Comparison of ENCODE assay signal across 18 cellular contexts in the genomic region with DNA sequence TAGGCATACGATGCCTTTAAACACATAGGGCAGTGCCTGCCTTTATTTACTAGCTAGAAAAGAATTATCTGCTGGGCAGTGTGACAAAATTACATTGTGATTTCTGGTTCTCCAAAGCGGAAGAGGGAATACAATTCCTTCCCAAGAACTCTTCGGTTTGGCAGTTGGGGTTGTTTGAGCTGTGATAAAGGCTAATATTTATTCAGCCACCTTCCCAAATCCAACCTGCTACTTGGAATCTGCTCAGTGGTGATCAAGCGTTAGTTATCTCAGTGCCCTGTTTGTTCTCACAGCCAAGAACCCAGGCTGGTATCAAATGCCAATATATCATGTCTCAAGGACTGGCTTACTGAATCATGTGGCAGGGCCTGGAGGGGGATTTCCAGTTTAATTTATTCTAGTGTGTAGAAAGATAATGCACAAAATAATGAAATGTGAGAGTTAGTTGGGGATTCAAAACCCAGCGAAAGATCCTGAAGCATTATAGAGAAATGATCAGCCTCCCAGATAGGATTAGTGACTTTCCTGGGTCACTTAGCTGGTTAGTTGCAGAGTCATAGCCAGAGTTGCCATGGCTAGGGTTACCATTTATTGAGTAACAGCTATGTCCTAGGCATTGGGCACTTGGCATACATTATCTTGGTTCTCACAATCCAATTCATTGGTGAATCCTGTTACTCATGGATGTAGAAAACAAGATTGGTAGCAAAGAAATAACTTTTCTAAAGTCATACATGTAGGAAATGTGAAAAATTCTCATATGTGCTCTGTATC.
DNase-seq lines count a peak whose midpoint lies in the region; ATAC-seq, FAIRE-seq and TF ChIP-seq lines count a peak whose summit lies in the region.
"Had no signal": no experiment of that assay in that cellular context is flagged by ENCODE, and none has a peak within 500 bp of the region (broad histone marks: within the 10 kb centered on the region; RNA-seq: fewer than 3 reads in every experiment).

No MANE protein-coding gene starts in this region.

- H3K27ac ChIP-seq in HL-60 (replicated peaks): no peak overlapping the region
- no peak overlapping the region for H3K27ac ChIP-seq in prostate gland
- H3K27ac ChIP-seq: BLaER1 treated with 17β-estradiol and CSF1 and Interleukin-3, amounts not matched to agents 10 nM and 100 nM; Peyer's patch had no signal

- H3K27ac Mint-ChIP-seq in CD14-positive monocyte: peak overlapping the region in 5 of 7 donors; percentile 48 to 91 (median 82)
- H3K27ac Mint-ChIP-seq: CD8-positive, alpha-beta memory T cell; GM23338 had no signal

- H3K27me3 Mint-ChIP-seq in CD14-positive monocyte (ENCODE audit: low read depth in 3 of 3): peaks cover 0 to 2% (median 0%) of the 10 kb centered on the region in 3 donors
- H3K27me3 Mint-ChIP-seq: CD8-positive, alpha-beta memory T cell had no signal

- no peaks in the 10 kb centered on the region for H3K27me3 ChIP-seq in HL-60 (ENCODE audit: insufficient read depth, poor library complexity, severe bottlenecking)
- no peaks in the 10 kb centered on the region for H3K27me3 ChIP-seq in bronchial epithelial cell (ENCODE audit: control insufficient read depth, insufficient read depth, low read length)
- H3K27me3 ChIP-seq in prostate gland (replicated peaks; ENCODE audit: insufficient read depth): no peaks in the 10 kb centered on the region
- H3K27me3 ChIP-seq: BLaER1 treated with 17β-estradiol and CSF1 and Interleukin-3, amounts not matched to agents 10 nM and 100 nM; Peyer's patch had no signal

- no peak overlapping the region for H3K4me3 Mint-ChIP-seq in CD14-positive monocyte
- H3K4me3 Mint-ChIP-seq: CD8-positive, alpha-beta memory T cell; GM23338 had no signal

- intact Hi-C loops in CD14-positive monocyte (cut with micrococcal nuclease): loop anchor here in 1 of 2 donors (5.0 kb wide), 3 partner anchors 41 to 194 kb away; no protein-coding TSS in a partner anchor
- intact Hi-C loops in prostate gland (cut with DNase I): no loop called here

- no peaks in the 10 kb centered on the region for H3K4me1 ChIP-seq in prostate gland (replicated peaks)
- H3K4me1 ChIP-seq: BLaER1 treated with 17β-estradiol and CSF1 and Interleukin-3, amounts not matched to agents 10 nM and 100 nM; Peyer's patch had no signal

- H3K4me3 ChIP-seq in HL-60 (replicated peaks; ENCODE audit: insufficient read depth, low read length): no peak overlapping the region
- H3K4me3 ChIP-seq in bronchial epithelial cell (ENCODE audit: low read depth, low read length): no peak overlapping the region
- H3K4me3 ChIP-seq in prostate gland: no peak overlapping the region
- H3K4me3 ChIP-seq: BLaER1 treated with 17β-estradiol and CSF1 and Interleukin-3, amounts not matched to agents 10 nM and 100 nM; GM12878; GM23338; Peyer's patch had no signal

- H3K36me3 ChIP-seq in bronchial epithelial cell (ENCODE audit: control insufficient read depth, insufficient read depth, low read length) (no peaks in the 10 kb centered on the region), prostate gland (no peaks in the 10 kb centered on the region)
- H3K36me3 ChIP-seq: Peyer's patch had no signal

- WGBS in prostate gland: 39% methylated on average over 5 of the region's 5 CpGs

- H3K4me1 Mint-ChIP-seq in CD14-positive monocyte: peaks cover 50% of the 10 kb centered on the region
- H3K4me1 Mint-ChIP-seq: CD8-positive, alpha-beta memory T cell had no signal

- H3K9me3 Mint-ChIP-seq in CD14-positive monocyte: peaks cover 1 to 4% (median 3%) of the 10 kb centered on the region in 7 donors

- TF ChIP-seq POLR2A in prostate gland (IDR thresholded peaks at IDR 0.05): no peak

- H3K36me3 Mint-ChIP-seq in CD14-positive monocyte: peaks cover 5 to 7% of the 10 kb centered on the region in 2 donors
- H3K36me3 Mint-ChIP-seq: CD8-positive, alpha-beta memory T cell had no signal

- no peaks in the 10 kb centered on the region for H3K9me3 ChIP-seq in prostate gland
- H3K9me3 ChIP-seq: Peyer's patch had no signal

- no peak for DNase-seq in CD14-positive monocyte (ENCODE audit: low spot score)
- peak; percentile 17 to 25 for DNase-seq in HL-60 (ENCODE audit: low read depth in 1 of 2, low spot score in 1 of 2)
- DNase-seq in bronchial epithelial cell (ENCODE audit: low read depth): peak; percentile 11
- peak; percentile 28 for DNase-seq in prostate gland (ENCODE audit: low spot score)
- no peak for DNase-seq in NCI-H82 treated with DMSO at 0.1 percent for 48 hours (lab: John Stamatoyannopoulos, UW; ENCODE audit: unreplicated experiment)
- DNase-seq in kidney glomerular epithelial cell (lab: John Stamatoyannopoulos, UW): no peak
- DNase-seq: CD8-positive, alpha-beta memory T cell; DMS53; EL; NCI-H187; NCI-H526; NK-92 treated with Interleukin-12 subunit alpha and Interleukin-12 subunit beta, amount 100 ng/mL, for 24 hours; Peyer's patch had no signal

- no peak for FAIRE-seq in bronchial epithelial cell (lab: Jason Lieb, UNC)
- FAIRE-seq: GM12878 had no signal

- TF ChIP-seq CTCF in CD14-positive monocyte (IDR thresholded peaks at IDR 0.05) (no peak), HL-60 (IDR thresholded peaks at IDR 0.05; ENCODE audit: insufficient read depth, low read length) (no peak), bronchial epithelial cell (IDR thresholded peaks at IDR 0.05; ENCODE audit: insufficient read depth, low read length, severe bottlenecking) (no peak), prostate gland (IDR thresholded peaks at IDR 0.05) (no peak)

- ATAC-seq in activated CD4-positive, CD25-positive, alpha-beta regulatory T cell treated with anti-CD3 and anti-CD28 coated beads, Interleukin-2, amount 50 U/mL, for 24 hours: no peak
- ATAC-seq: GM12878, GM23338, HCT116 had no signal

Comparison
In these comparisons a context has a peak if more than half of its experiments do, and no peak if none do; other contexts are left out.
1. DNase-seq: peak in HL-60 (2 of 2), bronchial epithelial cell (single experiment) and prostate gland (single experiment); none in CD14-positive monocyte (single experiment), NCI-H82 treated with DMSO at 0.1 percent for 48 hours (single experiment) and kidney glomerular epithelial cell (single experiment).